20 cellular contexts compared by ENCODE assay signal in the genomic region with DNA sequence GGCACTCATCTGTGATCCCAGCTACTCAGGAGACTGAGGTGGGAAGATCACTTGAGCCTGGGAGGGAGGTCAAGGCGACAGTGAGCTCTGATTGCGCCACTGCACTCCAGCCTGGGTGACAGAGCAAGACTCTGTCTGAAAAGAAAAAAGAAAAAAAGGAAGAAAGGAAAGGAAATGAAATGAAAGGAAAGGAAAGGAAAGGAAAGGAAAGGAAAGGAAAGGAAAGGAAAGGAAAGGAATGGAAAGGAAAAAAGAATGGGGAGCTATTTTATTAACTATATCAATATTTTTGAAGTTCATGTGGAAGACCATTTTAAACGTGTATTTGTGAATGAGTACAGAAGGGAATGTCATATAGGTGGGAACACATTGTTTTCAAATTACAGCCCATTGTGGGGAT. TPM values are rescaled to one million over a fixed set of nuclear protein-coding genes. Genes with fewer than 3 reads are reported as not detected.
A peak's percentile ranks its signal among the peaks of the same experiment; 100 is the strongest.
DNase-seq lines count a peak whose midpoint lies in the region; ATAC-seq, FAIRE-seq and TF ChIP-seq lines count a peak whose summit lies in the region.
"Had no signal": no experiment of that assay in that cellular context is flagged by ENCODE, and none has a peak within 500 bp of the region (broad histone marks: within the 10 kb centered on the region; RNA-seq: fewer than 3 reads in every experiment).

No MANE protein-coding gene starts in this region.

- H3K27me3 Mint-ChIP-seq in activated naive CD4-positive, alpha-beta T cell treated with anti-CD3 and anti-CD28 coated beads, Interleukin-2, amount 10 ng/mL, durations not matched to agents 7 days and 5 days: peaks cover 25% of the 10 kb centered on the region

- H3K56ac ChIP-seq in IMR-90 (ENCODE audit: extremely low read depth, insufficient read depth, low read length): no peak overlapping the region

- TF ChIP-seq CTCF in IMR-90 (conservative IDR thresholded peaks at IDR 0.05; ENCODE audit: low read depth, low read length): no peak
- TF ChIP-seq CTCF in endothelial cell of umbilical vein (IDR thresholded peaks at IDR 0.05; ENCODE audit: extremely low read depth in 1 of 2, insufficient read depth in 1 of 2, low read depth in 1 of 2, low read length in 2 of 2): no peak

- H4K5ac ChIP-seq in IMR-90 (ENCODE audit: low read depth, low read length): no peak overlapping the region

- no peaks in the 10 kb centered on the region for H4K20me1 ChIP-seq in IMR-90 (ENCODE audit: insufficient read depth, low read length)
- H4K20me1 ChIP-seq in endothelial cell of umbilical vein (replicated peaks; ENCODE audit: control insufficient read depth, extremely low read depth, insufficient read depth, low read length): no peaks in the 10 kb centered on the region

- no peak for DNase-seq in activated naive CD4-positive, alpha-beta T cell treated with anti-CD3 and anti-CD28 coated beads, Interleukin-2, amount 10 ng/mL, durations not matched to agents 7 days and 5 days
- DNase-seq in activated naive CD4-positive, alpha-beta T cell treated with anti-CD3 and anti-CD28 coated beads, Interleukin-2, amount 50 U/mL, for 16 hours: no peak
- no peak for DNase-seq in IMR-90
- no peak for DNase-seq in endothelial cell of umbilical vein (ENCODE audit: low read depth, low spot score)
- DNase-seq in NCI-H128 (lab: John Stamatoyannopoulos, UW; ENCODE audit: unreplicated experiment): no peak
- DNase-seq in erythroblast (lab: John Stamatoyannopoulos, UW): no peak
- DNase-seq in NCI-H1417 (lab: John Stamatoyannopoulos, UW): no peak
- DNase-seq: 8988T, C1 segment of cervical spinal cord, KG1, MG63, NCI-H1417 treated with DMSO at 0.1 percent for 48 hours, NCI-H2029, NCI-H2171 treated with DMSO at 0.1 percent for 48 hours, NCI-H774, Peyer's patch, Right ventricle myocardium superior had no signal

- ATAC-seq in IMR-90 (ENCODE audit: low read depth): no peak
- ATAC-seq: GM23338 had no signal

- H3K27me3 ChIP-seq in IMR-90 (ENCODE audit: control insufficient read depth, insufficient read depth, low read length): no peaks in the 10 kb centered on the region
- peaks cover 30 to 35% of the 10 kb centered on the region in 2 experiments for H3K27me3 ChIP-seq in endothelial cell of umbilical vein (ENCODE audit: control insufficient read depth in 2 of 2, insufficient read depth in 2 of 2, low read length in 2 of 2)
- H3K27me3 ChIP-seq in skeletal muscle tissue (ENCODE audit: control insufficient read depth in 3 of 3, insufficient read depth in 3 of 3, low read length in 3 of 3): no peaks in the 10 kb centered on the region
- H3K27me3 ChIP-seq: MG63, Peyer's patch had no signal

- H3K4me3 ChIP-seq in IMR-90 (ENCODE audit: insufficient read depth, low read depth, low read length) (no peak overlapping the region), endothelial cell of umbilical vein (replicated peaks in 1 of 3; ENCODE audit: insufficient read depth in 1 of 3, low read depth in 1 of 3, low read length in 3 of 3) (no peak overlapping the region), skeletal muscle tissue (ENCODE audit: low read length in 3 of 3) (no peak overlapping the region)
- H3K4me3 ChIP-seq: GM23338, MG63, Peyer's patch had no signal

- H3K18ac ChIP-seq in IMR-90 (ENCODE audit: low read depth, low read length): no peak overlapping the region; the same call in 1 of the 2 replicates

- H3K79me2 ChIP-seq in endothelial cell of umbilical vein (ENCODE audit: control insufficient read depth, insufficient read depth, low read length): no peaks in the 10 kb centered on the region

- peaks cover 8% of the 10 kb centered on the region for H3K36me3 Mint-ChIP-seq in activated naive CD4-positive, alpha-beta T cell treated with anti-CD3 and anti-CD28 coated beads, Interleukin-2, amount 10 ng/mL, durations not matched to agents 7 days and 5 days

- peaks cover 12% of the 10 kb centered on the region for H3K9me3 Mint-ChIP-seq in activated naive CD4-positive, alpha-beta T cell treated with anti-CD3 and anti-CD28 coated beads, Interleukin-2, amount 10 ng/mL, durations not matched to agents 7 days and 5 days
- H3K9me3 Mint-ChIP-seq: GM23338 had no signal

- no peak overlapping the region for H3K4me3 Mint-ChIP-seq in activated naive CD4-positive, alpha-beta T cell treated with anti-CD3 and anti-CD28 coated beads, Interleukin-2, amount 10 ng/mL, durations not matched to agents 7 days and 5 days
- H3K4me3 Mint-ChIP-seq: GM23338 had no signal

- peak overlapping the region; percentile 75; the same call in 1 of the 2 replicates for H2AK5ac ChIP-seq in IMR-90 (ENCODE audit: low read depth, low read length)

- H4K91ac ChIP-seq in IMR-90 (ENCODE audit: insufficient read depth, low read depth, low read length): no peak overlapping the region

- H2BK15ac ChIP-seq in IMR-90 (ENCODE audit: low read depth, low read length): no peak overlapping the region; the same call in 2 of the 3 replicates

- FAIRE-seq in endothelial cell of umbilical vein (lab: Jason Lieb, UNC): peak; percentile 4
- FAIRE-seq: GM19239 had no signal

- no peaks in the 10 kb centered on the region for H3K36me3 ChIP-seq in IMR-90 (ENCODE audit: control insufficient read depth, insufficient read depth, low read length)
- H3K36me3 ChIP-seq in endothelial cell of umbilical vein (ENCODE audit: control insufficient read depth in 2 of 2, extremely low read depth in 1 of 2, insufficient read depth in 2 of 2, low read length in 2 of 2): no peaks in the 10 kb centered on the region
- no peaks in the 10 kb centered on the region for H3K36me3 ChIP-seq in skeletal muscle tissue (ENCODE audit: control insufficient read depth in 3 of 3, insufficient read depth in 3 of 3, low read length in 3 of 3)
- H3K36me3 ChIP-seq: MG63, Peyer's patch had no signal

- no peak overlapping the region for H2BK20ac ChIP-seq in IMR-90 (ENCODE audit: low read depth, low read length)

- H2AK9ac ChIP-seq in IMR-90 (replicated peaks; ENCODE audit: low read depth, low read length, poor library complexity): no peak overlapping the region

- no peak overlapping the region for H2BK5ac ChIP-seq in IMR-90 (ENCODE audit: low read depth, low read length, poor library complexity, severe bottlenecking)

- no peak overlapping the region for H3K4ac ChIP-seq in IMR-90 (ENCODE audit: low read depth, low read length)

- BruUV-seq in IMR-90 (replicated peaks; lab: Mats Ljungman, UMichigan): no TSS peak
- BruUV-seq in endothelial cell of umbilical vein (replicated peaks; lab: Mats Ljungman, UMichigan): no TSS peak

- no peak for TF ChIP-seq POLR2A in IMR-90 (IDR thresholded peaks at IDR 0.05; ENCODE audit: low read depth, low read length)
- TF ChIP-seq POLR2A in endothelial cell of umbilical vein (IDR thresholded peaks at IDR 0.05; ENCODE audit: low read depth, low read length): no peak
- TF ChIP-seq POLR2A in erythroblast (IDR thresholded peaks at IDR 0.05; ENCODE audit: low read length): no peak

- dilution Hi-C loops in IMR-90 (cut with HindIII; ENCODE audit: low sequenced_read_pairs, unreplicated experiment) (no loop called here), endothelial cell of umbilical vein (cut with MboI; ENCODE audit: extremely low pct_ligation_motif_present, low sequenced_read_pairs) (no loop called here)

- POLR2A ChIA-PET in IMR-90 (lab: Charles Lee; ENCODE audit: unreplicated experiment): no interaction called here
- POLR2A ChIA-PET in endothelial cell of umbilical vein (lab: Charles Lee): no interaction called here

- no peak overlapping the region for H3K27ac ChIP-seq in IMR-90 (ENCODE audit: insufficient read depth, low read length)
- no peak overlapping the region for H3K27ac ChIP-seq in endothelial cell of umbilical vein (ENCODE audit: insufficient read depth, low read depth, low read length)
- H3K27ac ChIP-seq in skeletal muscle tissue (ENCODE audit: low read depth, low read length): peak overlapping the region; percentile 87

- peak overlapping the region; percentile 33 for H3K27ac Mint-ChIP-seq in activated naive CD4-positive, alpha-beta T cell treated with anti-CD3 and anti-CD28 coated beads, Interleukin-2, amount 10 ng/mL, durations not matched to agents 7 days and 5 days
- H3K27ac Mint-ChIP-seq: GM23338 had no signal

- no peak overlapping the region for H3K14ac ChIP-seq in IMR-90 (replicated peaks; ENCODE audit: low read depth, low read length)

- no peak overlapping the region for H3K23ac ChIP-seq in IMR-90 (ENCODE audit: low read depth, low read length)

- TF ChIP-seq RAD21 in IMR-90 (IDR thresholded peaks at IDR 0.05; ENCODE audit: low read length): no peak

- no peaks in the 10 kb centered on the region for H3K9me3 ChIP-seq in IMR-90 (ENCODE audit: control insufficient read depth, insufficient read depth, low read length)
- H3K9me3 ChIP-seq in endothelial cell of umbilical vein (replicated peaks; ENCODE audit: control insufficient read depth, insufficient read depth, low read length): no peaks in the 10 kb centered on the region
- H3K9me3 ChIP-seq in skeletal muscle tissue (ENCODE audit: control insufficient read depth in 3 of 3, low read length in 3 of 3): no peaks in the 10 kb centered on the region
- H3K9me3 ChIP-seq: Peyer's patch had no signal

- no peaks in the 10 kb centered on the region for H3K79me1 ChIP-seq in IMR-90 (ENCODE audit: low read depth in 1 of 2, low read length in 2 of 2)

- H3K4me2 ChIP-seq in IMR-90 (ENCODE audit: low read depth, low read length) (no peak overlapping the region), endothelial cell of umbilical vein (ENCODE audit: insufficient read depth, low read length) (no peak overlapping the region)
- H3K4me2 ChIP-seq: GM23338 had no signal

- no CpG with 5 or more reads among the region's 3 CpGs for WGBS in IMR-90 (ENCODE audit: extremely low coverage in 2 of 2, insufficient read length in 1 of 2), 2 experiments

- H4K8ac ChIP-seq in IMR-90 (ENCODE audit: low read depth in 2 of 2, low read length in 2 of 2): no peak overlapping the region

- H3K9me1 ChIP-seq in IMR-90 (ENCODE audit: insufficient read depth, low read length): no peaks in the 10 kb centered on the region; the same call in 1 of the 2 replicates
- no peaks in the 10 kb centered on the region for H3K9me1 ChIP-seq in endothelial cell of umbilical vein (replicated peaks; ENCODE audit: control insufficient read depth, extremely low read depth, insufficient read depth, low read length)

- peaks cover 37% of the 10 kb centered on the region for H3K4me1 Mint-ChIP-seq in activated naive CD4-positive, alpha-beta T cell treated with anti-CD3 and anti-CD28 coated beads, Interleukin-2, amount 10 ng/mL, durations not matched to agents 7 days and 5 days
- H3K4me1 Mint-ChIP-seq: GM23338 had no signal

- no peak overlapping the region for H2AFZ ChIP-seq in IMR-90 (replicated peaks; ENCODE audit: low read length, poor library complexity)
- H2AFZ ChIP-seq in endothelial cell of umbilical vein (ENCODE audit: low read depth, low read length): no peak overlapping the region
- H2AFZ ChIP-seq: GM23338 had no signal

- intact Hi-C loops in IMR-90 (cut with micrococcal nuclease): loop anchor here (2.0 to 5.0 kb wide), 2 partner anchors 74 to 443 kb away; partner anchors contain the start of gene ANKRD22
- intact Hi-C loops in endothelial cell of umbilical vein (cut with micrococcal nuclease): no loop called here

- H2BK120ac ChIP-seq in IMR-90 (ENCODE audit: low read depth, low read length): no peak overlapping the region; the same call in 1 of the 2 replicates

- H3K9ac ChIP-seq in IMR-90 (ENCODE audit: low read depth, low read length) (no peak overlapping the region), endothelial cell of umbilical vein (replicated peaks; ENCODE audit: extremely low read depth, insufficient read depth, low read length) (no peak overlapping the region), skeletal muscle tissue (ENCODE audit: low read depth in 1 of 3, low read length in 3 of 3) (no peak overlapping the region)

- H3K4me1 ChIP-seq in IMR-90 (ENCODE audit: control insufficient read depth, insufficient read depth, low read length) (peaks cover 3% of the 10 kb centered on the region), endothelial cell of umbilical vein (ENCODE audit: control insufficient read depth, extremely low read depth, insufficient read depth, low read length) (no peaks in the 10 kb centered on the region), skeletal muscle tissue (ENCODE audit: control insufficient read depth in 3 of 3, insufficient read depth in 3 of 3, low read length in 3 of 3) (peaks cover 21 to 41% (median 27%) of the 10 kb centered on the region in 3 donors)
- H3K4me1 ChIP-seq: Peyer's patch had no signal

- CTCF ChIA-PET in activated naive CD4-positive, alpha-beta T cell treated with anti-CD3 and anti-CD28 coated beads, Interleukin-2, amount 10 ng/mL, durations not matched to agents 7 days and 5 days (lab: Charles Lee): interaction anchor here (1.1 to 4.7 kb wide), 2 partner anchors 69 to 73 kb away, joined by 3 to 30 read pairs; no protein-coding TSS in a partner anchor
- CTCF ChIA-PET in IMR-90 (lab: Yijun Ruan, JAX) (interaction anchor here (1.0 kb wide), 1 partner anchor 74 kb away, joined by 3 read pairs; no protein-coding TSS in a partner anchor), endothelial cell of umbilical vein (lab: Charles Lee) (interaction anchor here (1.1 kb wide), 1 partner anchor 10 kb away, joined by 4 read pairs; no protein-coding TSS in a partner anchor)

- in situ Hi-C loops in IMR-90 (cut with MboI; ENCODE audit: low sequenced_read_pairs): no loop called here

RNA-seq across cellular contexts. Expression of gene IFIT2, which starts 7.0 kb away (rescaled TPM):
- 1.9 and 2.2 TPM in 2 replicates for total RNA-seq in IMR-90 (2012; rRNA removed)
- polyA plus RNA-seq in IMR-90 (2012; rRNA removed): 0.67 and 1.1 TPM in 2 replicates
- 0.21 TPM in 2 replicates for polyA plus RNA-seq in IMR-90 (2012; cell fraction: cytosol; rRNA removed)
- 0.05 and 0.63 TPM in 2 replicates for polyA plus RNA-seq in IMR-90 (2012; cell fraction: nucleus; rRNA removed; ENCODE audit: low replicate concordance)
- 0.51 and 1.4 TPM in 2 replicates for total RNA-seq in endothelial cell of umbilical vein
- polyA plus RNA-seq in endothelial cell of umbilical vein: 0.16 and 0.23 TPM in 2 replicates
- polyA plus RNA-seq in endothelial cell of umbilical vein (2011; cell fraction: cytosol; rRNA removed): 0.26 and 0.35 TPM in 2 replicates
- 0.20 TPM in 2 replicates for polyA plus RNA-seq in endothelial cell of umbilical vein (2011; cell fraction: nucleus; rRNA removed)
- 0.45 and 0.46 TPM in 2 replicates for polyA plus RNA-seq in endothelial cell of umbilical vein (2012)
- 0.29 and 0.68 TPM in 2 replicates for polyA minus RNA-seq in endothelial cell of umbilical vein
- polyA minus RNA-seq in endothelial cell of umbilical vein (2011; cell fraction: cytosol; rRNA and poly(A)+ RNA removed): 1.8 TPM
- polyA minus RNA-seq in endothelial cell of umbilical vein (2011; cell fraction: nucleus; rRNA and poly(A)+ RNA removed): 0.29 and 0.38 TPM in 2 replicates
- total RNA-seq in skeletal muscle tissue: 6.8 TPM
- total RNA-seq: GM23338 had no signal

RNA-seq across cellular contexts. Expression of gene IFIT3, which starts 33.0 kb away (rescaled TPM):
- total RNA-seq in IMR-90 (2012; rRNA removed): 7.3 and 7.8 TPM in 2 replicates
- 2.8 and 3.5 TPM in 2 replicates for polyA plus RNA-seq in IMR-90 (2012; rRNA removed)
- 0.93 and 1.2 TPM in 2 replicates for polyA plus RNA-seq in IMR-90 (2012; cell fraction: cytosol; rRNA removed)
- 0.14 and 0.79 TPM in 2 replicates for polyA plus RNA-seq in IMR-90 (2012; cell fraction: nucleus; rRNA removed; ENCODE audit: low replicate concordance)
- total RNA-seq in endothelial cell of umbilical vein: 2.6 and 3.1 TPM in 2 replicates
- polyA plus RNA-seq in endothelial cell of umbilical vein: 0.91 and 1.2 TPM in 2 replicates
- polyA plus RNA-seq in endothelial cell of umbilical vein (2011; cell fraction: cytosol; rRNA removed): 2.0 and 2.4 TPM in 2 replicates
- polyA plus RNA-seq in endothelial cell of umbilical vein (2011; cell fraction: nucleus; rRNA removed): 0.68 and 1.1 TPM in 2 replicates
- 1.4 and 1.7 TPM in 2 replicates for polyA plus RNA-seq in endothelial cell of umbilical vein (2012)
- polyA minus RNA-seq in endothelial cell of umbilical vein: 1.4 and 1.8 TPM in 2 replicates
- polyA minus RNA-seq in endothelial cell of umbilical vein (2011; cell fraction: cytosol; rRNA and poly(A)+ RNA removed): 3.0 TPM
- polyA minus RNA-seq in endothelial cell of umbilical vein (2011; cell fraction: nucleus; rRNA and poly(A)+ RNA removed): 1.1 and 1.3 TPM in 2 replicates
- 12.0 TPM for total RNA-seq in skeletal muscle tissue

RNA-seq across cellular contexts. Expression of gene LIPA, which starts 43.3 kb away (rescaled TPM):
- total RNA-seq in IMR-90 (2012; rRNA removed) (31.9 and 32.5 TPM in 2 replicates), endothelial cell of umbilical vein (28.1 and 41.1 TPM in 2 replicates), skeletal muscle tissue (50.1 TPM)
- polyA plus RNA-seq in IMR-90 (2012; rRNA removed) (16.7 and 23.1 TPM in 2 replicates), endothelial cell of umbilical vein (22.5 and 24.0 TPM in 2 replicates)
- 4.7 and 8.1 TPM in 2 replicates for polyA plus RNA-seq in IMR-90 (2012; cell fraction: cytosol; rRNA removed)
- 1.4 and 12.3 TPM in 2 replicates for polyA plus RNA-seq in IMR-90 (2012; cell fraction: nucleus; rRNA removed; ENCODE audit: low replicate concordance)
- 15.9 and 17.5 TPM in 2 replicates for polyA plus RNA-seq in endothelial cell of umbilical vein (2011; cell fraction: cytosol; rRNA removed)
- polyA plus RNA-seq in endothelial cell of umbilical vein (2011; cell fraction: nucleus; rRNA removed): 9.5 and 12.0 TPM in 2 replicates
- polyA plus RNA-seq in endothelial cell of umbilical vein (2012): 15.9 and 20.5 TPM in 2 replicates
- 36.8 and 41.5 TPM in 2 replicates for polyA minus RNA-seq in endothelial cell of umbilical vein
- 11.5 TPM for polyA minus RNA-seq in endothelial cell of umbilical vein (2011; cell fraction: cytosol; rRNA and poly(A)+ RNA removed)
- polyA minus RNA-seq in endothelial cell of umbilical vein (2011; cell fraction: nucleus; rRNA and poly(A)+ RNA removed): 4.4 and 10.5 TPM in 2 replicates
